ENCODE assay signal across 1 cellular context in the genomic region with DNA sequence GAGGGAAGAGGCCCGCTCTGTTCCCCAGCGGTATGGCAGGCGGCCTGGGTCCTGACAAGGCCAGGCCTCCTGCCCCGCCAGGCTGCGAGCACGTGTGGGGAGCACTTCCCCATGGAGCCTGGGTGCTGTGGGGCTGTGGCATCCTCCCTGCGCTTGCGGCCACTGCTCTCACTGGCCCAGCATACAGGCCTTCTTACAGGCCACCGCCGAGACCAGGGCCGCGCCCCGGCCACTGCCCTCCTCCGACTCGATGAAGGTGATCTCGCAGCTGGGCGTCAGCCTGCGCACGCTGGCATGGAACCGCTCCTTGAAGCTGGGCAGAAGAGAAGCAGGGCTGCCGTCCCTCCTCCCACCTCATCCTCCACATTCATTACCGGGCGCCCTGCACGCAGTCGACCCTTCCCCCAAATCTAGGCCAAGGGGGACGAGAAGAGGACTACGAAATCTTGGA.
TF ChIP-seq lines count a peak whose summit lies in the region.

No MANE protein-coding gene starts in this region.

TF ChIP-seq in endothelial cell of umbilical vein, 7 proteins besides CTCF, POLR2A, EP300 and RAD21:
- TF ChIP-seq FOS (IDR thresholded peaks at IDR 0.05; ENCODE audit: borderline replicate concordance, insufficient read depth, low read length) (no peak), GATA2 (IDR thresholded peaks at IDR 0.05; ENCODE audit: insufficient read depth, insufficient read length, low read depth, low read length) (no peak), MYC (IDR thresholded peaks at IDR 0.05; ENCODE audit: low read depth, low read length) (no peak), EZH2 (IDR thresholded peaks at IDR 0.05; ENCODE audit: borderline replicate concordance, low read depth, low read length, severe bottlenecking) (no peak), POLR2AphosphoS5 (IDR thresholded peaks at IDR 0.05; ENCODE audit: insufficient read depth, low read depth, low read length) (no peak), JUN (IDR thresholded peaks at IDR 0.05; ENCODE audit: borderline replicate concordance, insufficient read depth, insufficient read length, low read depth) (no peak)
- TF ChIP-seq, protein P1, sequence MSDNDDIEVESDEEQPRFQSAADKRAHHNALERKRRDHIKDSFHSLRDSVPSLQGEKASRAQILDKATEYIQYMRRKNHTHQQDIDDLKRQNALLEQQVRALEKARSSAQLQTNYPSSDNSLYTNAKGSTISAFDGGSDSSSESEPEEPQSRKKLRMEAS (IDR thresholded peaks at IDR 0.05; ENCODE audit: insufficient read depth, insufficient read length) = no peak
